In genomic region chr11:13009476-13009920, GRCh38 we compare ENCODE assay signal across 9 cellular contexts. TPM values are rescaled to one million over a fixed set of nuclear protein-coding genes. Genes with fewer than 3 reads are reported as not detected.
DNase-seq lines count a peak whose midpoint lies in the region; ATAC-seq, FAIRE-seq and TF ChIP-seq lines count a peak whose summit lies in the region.
"Had no signal": no experiment of that assay in that cellular context is flagged by ENCODE, and none has a peak within 500 bp of the region (broad histone marks: within the 10 kb centered on the region; RNA-seq: fewer than 3 reads in every experiment).

No MANE protein-coding gene starts in this region.

- H3K4me1 Mint-ChIP-seq in stimulated activated naive B cell treated with anti-CD40 and anti-IgM and Interleukin-4, amounts not matched to agents 10 μg/mL and 1 μg/mL and 100 μg/mL, for 72 hours: peaks cover 3 to 13% of the 10 kb centered on the region in 2 donors

- no peaks in the 10 kb centered on the region for H3K9me3 ChIP-seq in ascending aorta
- no peaks in the 10 kb centered on the region for H3K9me3 ChIP-seq in keratinocyte (ENCODE audit: control insufficient read depth, low read depth, low read length)

- H3K27me3 ChIP-seq in ascending aorta (peaks cover 18% of the 10 kb centered on the region), keratinocyte (ENCODE audit: control insufficient read depth, extremely low read depth, insufficient read depth, low read length) (no peaks in the 10 kb centered on the region)

- peak overlapping the region; percentile 43 for H3K9ac ChIP-seq in keratinocyte (ENCODE audit: control insufficient read depth, extremely low read depth, insufficient read depth, low read length)

- no peak for DNase-seq in ascending aorta (ENCODE audit: low spot score in 2 of 2)
- no peak for DNase-seq in keratinocyte (ENCODE audit: low read depth, low spot score)
- no peak for DNase-seq in stimulated activated naive B cell treated with anti-CD40 and anti-IgM and Interleukin-4, amounts not matched to agents 10 μg/mL and 1 μg/mL and 100 μg/mL, for 72 hours
- no peak for DNase-seq in C1 segment of cervical spinal cord (lab: John Stamatoyannopoulos, UW)
- DNase-seq: activated T-cell treated with anti-CD3 and anti-CD28 coated beads for 4 hours had no signal

- H3K36me3 ChIP-seq in ascending aorta (no peaks in the 10 kb centered on the region), keratinocyte (ENCODE audit: control insufficient read depth in 2 of 2, extremely low read depth in 1 of 2, insufficient read depth in 2 of 2, low read length in 2 of 2) (no peaks in the 10 kb centered on the region)
- H3K36me3 ChIP-seq: pancreas had no signal

- peaks cover 14% of the 10 kb centered on the region for H3K79me2 ChIP-seq in keratinocyte (ENCODE audit: control insufficient read depth, insufficient read depth, low read length)

- H3K27ac ChIP-seq in ascending aorta (no peak overlapping the region), keratinocyte (ENCODE audit: control insufficient read depth, insufficient read depth, low read length) (no peak overlapping the region)
- H3K27ac ChIP-seq: pancreas had no signal

- peak overlapping the region; percentile 86 for H3K4me2 ChIP-seq in keratinocyte (ENCODE audit: control insufficient read depth, extremely low read depth, insufficient read depth, low read depth, low read length)

- TF ChIP-seq CTCF in ascending aorta (IDR thresholded peaks at IDR 0.05) (no peak), keratinocyte (optimal IDR thresholded peaks at IDR 0.05 in 1 of 3, IDR thresholded peaks at IDR 0.05 in 1 of 3, conservative IDR thresholded peaks at IDR 0.05 in 1 of 3; ENCODE audit: extremely low read depth in 1 of 3, insufficient read depth in 2 of 3, low read length in 3 of 3) (no peak)

- no peaks in the 10 kb centered on the region for H3K9me1 ChIP-seq in keratinocyte (ENCODE audit: control insufficient read depth, extremely low read depth, insufficient read depth, low read length)

- H3K4me3 Mint-ChIP-seq in stimulated activated naive B cell treated with anti-CD40 and anti-IgM and Interleukin-4, amounts not matched to agents 10 μg/mL and 1 μg/mL and 100 μg/mL, for 72 hours: peak overlapping the region in 1 of 2 donors; percentile 58

- H3K4me1 ChIP-seq in ascending aorta: peaks cover 5 to 10% of the 10 kb centered on the region in 2 donors
- peaks cover 51% of the 10 kb centered on the region for H3K4me1 ChIP-seq in keratinocyte (ENCODE audit: control insufficient read depth, extremely low read depth, insufficient read depth, low read length)

- dilution Hi-C loops in keratinocyte (cut with MboI; ENCODE audit: extremely low pct_ligation_motif_present, low sequenced_read_pairs): no loop called here

- H3K4me3 ChIP-seq in ascending aorta: peak overlapping the region; percentile 4 to 47
- H3K4me3 ChIP-seq in keratinocyte (ENCODE audit: control insufficient read depth in 2 of 3, extremely low read depth in 1 of 3, insufficient read depth in 2 of 3, low read depth in 1 of 3, low read length in 3 of 3): peak overlapping the region; percentile 50 to 73 (median 56)

- H3K9me3 Mint-ChIP-seq in stimulated activated naive B cell treated with anti-CD40 and anti-IgM and Interleukin-4, amounts not matched to agents 10 μg/mL and 1 μg/mL and 100 μg/mL, for 72 hours: no peaks in the 10 kb centered on the region

- no peaks in the 10 kb centered on the region for H3K36me3 Mint-ChIP-seq in stimulated activated naive B cell treated with anti-CD40 and anti-IgM and Interleukin-4, amounts not matched to agents 10 μg/mL and 1 μg/mL and 100 μg/mL, for 72 hours

- H4K20me1 ChIP-seq in keratinocyte (ENCODE audit: control insufficient read depth, extremely low read depth, insufficient read depth, low read length): no peaks in the 10 kb centered on the region

- peaks cover 64 to 76% of the 10 kb centered on the region in 2 donors for H3K27me3 Mint-ChIP-seq in stimulated activated naive B cell treated with anti-CD40 and anti-IgM and Interleukin-4, amounts not matched to agents 10 μg/mL and 1 μg/mL and 100 μg/mL, for 72 hours

- no peak for FAIRE-seq in keratinocyte (lab: Jason Lieb, UNC)
- FAIRE-seq: pancreas had no signal

- peak overlapping the region; percentile 89 for H2AFZ ChIP-seq in keratinocyte (ENCODE audit: control insufficient read depth, low read length)

- H3K27ac Mint-ChIP-seq in stimulated activated naive B cell treated with anti-CD40 and anti-IgM and Interleukin-4, amounts not matched to agents 10 μg/mL and 1 μg/mL and 100 μg/mL, for 72 hours: peak overlapping the region; percentile 20

- intact Hi-C loops in ascending aorta (cut with DNase I): no loop called here

- peak; percentile 6 for ATAC-seq in GM21619 (IDR thresholded peaks at IDR 0.05; ENCODE audit: unreplicated experiment)
- ATAC-seq in stimulated activated naive B cell treated with anti-CD40 and anti-IgM and Interleukin-4, amounts not matched to agents 10 μg/mL and 1 μg/mL and 100 μg/mL, for 72 hours (replicated peaks): no peak
- ATAC-seq in GM19035 (IDR thresholded peaks at IDR 0.05; ENCODE audit: unreplicated experiment): no peak
- no peak for ATAC-seq in HG03280 (IDR thresholded peaks at IDR 0.05; ENCODE audit: unreplicated experiment)

RNA-seq across cellular contexts. Expression of gene RASSF10, which starts 0.4 kb away (rescaled TPM):
- not detected for total RNA-seq in ascending aorta
- 1.4 to 2.1 TPM (median 1.6 TPM) in 3 replicates for polyA plus RNA-seq in keratinocyte
- polyA plus RNA-seq in keratinocyte (2011; ENCODE audit: low read depth): 1.8 TPM
- polyA plus RNA-seq in keratinocyte (2011; cell fraction: cytosol; rRNA removed): 1.1 and 1.8 TPM in 2 replicates
- 2.2 and 2.4 TPM in 2 replicates for polyA plus RNA-seq in keratinocyte (2011; cell fraction: nucleus; rRNA removed)
- 1.3 and 2.9 TPM in 2 replicates for polyA plus RNA-seq in keratinocyte (2012; ENCODE audit: low replicate concordance)
- 1.2 to 1.8 TPM (median 1.7 TPM) in 3 replicates for polyA minus RNA-seq in keratinocyte
- polyA minus RNA-seq in keratinocyte (2011; cell fraction: cytosol; rRNA and poly(A)+ RNA removed): 6.7 TPM
- polyA minus RNA-seq in keratinocyte (2011; cell fraction: nucleus; rRNA and poly(A)+ RNA removed): 4.0 and 6.3 TPM in 2 replicates
